28 cellular contexts compared by ENCODE assay signal in genomic region chr5:122256388-122256787, GRCh38. TPM values are rescaled to one million over a fixed set of nuclear protein-coding genes. Genes with fewer than 3 reads are reported as not detected.
"Had no signal": no experiment of that assay in that cellular context is flagged by ENCODE, and none has a peak within 500 bp of the region (broad histone marks: within the 10 kb centered on the region; RNA-seq: fewer than 3 reads in every experiment).

No MANE protein-coding gene starts in this region.

- H3K36me3 ChIP-seq: colonic mucosa, esophagus muscularis mucosa, esophagus squamous epithelium, gastrocnemius medialis, gastroesophageal sphincter, heart left ventricle, heart right ventricle had no signal

- H3K4me1 ChIP-seq: colonic mucosa, esophagus muscularis mucosa, esophagus squamous epithelium, foreskin keratinocyte, gastrocnemius medialis, gastroesophageal sphincter, heart left ventricle, heart right ventricle had no signal

- H3K9me3 ChIP-seq: colonic mucosa, gastrocnemius medialis had no signal

- DNase-seq: colonic mucosa; cortex of kidney; dermis blood vessel endothelial cell; dorsolateral prefrontal cortex; effector CD4-positive, alpha-beta T cell; effector CD8-positive, alpha-beta T cell; effector memory CD4-positive, alpha-beta T cell; effector memory CD8-positive, alpha-beta T cell; endodermal cell; erythroblast; esophagus squamous epithelium; foreskin fibroblast; foreskin keratinocyte; foreskin melanocyte; gastrocnemius medialis; glutamatergic neuron; head of caudate nucleus; heart left ventricle; heart right ventricle had no signal

- H3K27ac ChIP-seq: colonic mucosa, coronary artery, dorsolateral prefrontal cortex, epithelial cell of prostate, esophagus muscularis mucosa, esophagus squamous epithelium, foreskin keratinocyte, gastrocnemius medialis, gastroesophageal sphincter, heart left ventricle, heart right ventricle had no signal

- H3K27me3 ChIP-seq: colonic mucosa, esophagus muscularis mucosa, esophagus squamous epithelium, gastrocnemius medialis, gastroesophageal sphincter, heart left ventricle, heart right ventricle had no signal

- ATAC-seq: effector memory CD8-positive, alpha-beta T cell; esophagus mucosa; foreskin keratinocyte; gastrocnemius medialis; gastroesophageal sphincter; heart left ventricle; heart right ventricle had no signal

- H3K4me3 ChIP-seq: colonic mucosa, coronary artery, dorsolateral prefrontal cortex, esophagus muscularis mucosa, esophagus squamous epithelium, gastrocnemius medialis, gastroesophageal sphincter, heart left ventricle, heart right ventricle had no signal

- FAIRE-seq: colon, endometrium, endothelial cell of umbilical vein, frontal cortex had no signal

RNA-seq across cellular contexts. Expression of gene SNCAIP, which starts 55.6 kb away (rescaled TPM):
- total RNA-seq: foreskin keratinocyte had no signal
